22 cellular contexts compared by ENCODE assay signal in the genomic region with DNA sequence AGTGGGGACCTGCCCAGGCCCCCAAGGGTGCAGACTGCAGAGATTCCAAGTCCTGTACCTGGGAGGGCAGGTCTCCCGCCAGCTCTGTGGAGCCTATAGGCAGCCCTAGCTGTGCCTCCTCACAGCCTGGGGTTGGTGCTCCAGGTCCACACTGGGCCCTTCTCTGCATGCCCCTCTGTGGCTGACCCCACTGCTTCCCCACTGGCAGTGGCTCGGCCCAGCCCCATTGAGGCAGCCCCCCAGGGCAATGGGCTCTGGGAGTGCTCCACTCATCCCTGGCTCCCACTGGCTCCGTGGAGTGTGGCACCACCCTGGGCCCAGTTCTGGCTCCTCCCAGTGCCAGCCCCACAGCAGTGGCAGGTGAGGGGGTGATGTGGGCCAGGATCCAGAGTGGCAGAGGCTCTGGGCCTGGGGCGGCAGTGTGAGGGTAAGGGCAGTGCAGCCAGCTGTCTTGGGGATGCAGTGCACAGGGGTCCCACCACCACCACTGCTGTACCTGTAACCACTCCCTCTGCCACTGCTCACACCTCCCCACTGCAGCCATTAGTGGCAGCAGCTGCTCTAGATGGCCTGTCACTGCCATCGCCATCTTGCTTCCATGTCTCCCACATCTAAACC.
"Had no signal": no experiment of that assay in that cellular context is flagged by ENCODE, and none has a peak within 500 bp of the region (broad histone marks: within the 10 kb centered on the region; RNA-seq: fewer than 3 reads in every experiment).

No MANE protein-coding gene starts in this region.

- H3K4me1 ChIP-seq: Peyer's patch had no signal

- H3K36me3 ChIP-seq: Peyer's patch had no signal

- H3K27me3 Mint-ChIP-seq: activated CD8-positive, alpha-beta T cell treated with anti-CD3 and anti-CD28 coated beads for 36 hours; activated naive CD8-positive, alpha-beta T cell had no signal

- H3K27ac Mint-ChIP-seq: activated CD8-positive, alpha-beta T cell treated with anti-CD3 and anti-CD28 coated beads for 36 hours; activated naive CD4-positive, alpha-beta T cell treated with anti-CD3 and anti-CD28 coated beads for 36 hours; activated naive CD8-positive, alpha-beta T cell; activated T-helper 1 cell treated with anti-CD3 and anti-CD28 coated beads, Interleukin-12 subunit alpha, Interleukin-12 subunit beta, Interleukin-2, Interleukin-4 antibody, amounts not matched to agents 30 ng/mL and 10 ng/mL and 1 ng/mL, durations not matched to agents 14 hours and 24 hours and 36 hours; T-helper 1 cell treated with Interleukin-12 subunit alpha and Interleukin-12 subunit beta and Interleukin-4 antibody, amounts not matched to agents 30 μg/mL and 1 μg/mL, for 36 hours had no signal

- ATAC-seq: activated CD4-positive, CD25-positive, alpha-beta regulatory T cell treated with anti-CD3 and anti-CD28 coated beads, Interleukin-2, amount 50 U/mL, for 24 hours; activated CD8-positive, alpha-beta T cell treated with anti-CD3 and anti-CD28 coated beads for 36 hours had no signal

- H3K9me3 Mint-ChIP-seq: T-helper 1 cell treated with Interleukin-12 subunit alpha and Interleukin-12 subunit beta and Interleukin-4 antibody, amounts not matched to agents 30 μg/mL and 1 μg/mL, for 36 hours had no signal

- H3K4me3 Mint-ChIP-seq: activated CD8-positive, alpha-beta T cell treated with anti-CD3 and anti-CD28 coated beads for 36 hours; activated naive CD4-positive, alpha-beta T cell treated with anti-CD3 and anti-CD28 coated beads for 36 hours; activated naive CD8-positive, alpha-beta T cell; activated T-helper 1 cell treated with anti-CD3 and anti-CD28 coated beads, Interleukin-12 subunit alpha, Interleukin-12 subunit beta, Interleukin-2, Interleukin-4 antibody, amounts not matched to agents 30 ng/mL and 10 ng/mL and 1 ng/mL, durations not matched to agents 14 hours and 24 hours and 36 hours; T-helper 1 cell treated with Interleukin-12 subunit alpha and Interleukin-12 subunit beta and Interleukin-4 antibody, amounts not matched to agents 30 μg/mL and 1 μg/mL, for 36 hours had no signal

- DNase-seq: activated CD4-positive, alpha-beta T cell treated with anti-CD3 and anti-CD28 coated beads for 4 hours; activated CD8-positive, alpha-beta memory T cell treated with anti-CD3 and anti-CD28 coated beads, Interleukin-2, amount 50 U/mL, for 48 hours; activated CD8-positive, alpha-beta T cell treated with anti-CD3 and anti-CD28 coated beads for 36 hours; activated effector memory CD4-positive, alpha-beta T cell treated with Interleukin-2 at 50 U/mL for 16 hours; activated naive CD4-positive, alpha-beta T cell treated with anti-CD3 and anti-CD28 coated beads for 36 hours; activated T-cell treated with anti-CD3 and anti-CD28 coated beads, Interleukin-2, amount 50 U/mL, for 1 hour; amygdala; NCI-H1092; NCI-H1417; NCI-H1930; NCI-H2171; NCI-H2227 treated with DMSO at 0.1 percent for 48 hours; NCI-H526 treated with DMSO at 0.1 percent for 48 hours; NK-92 treated with Interleukin-12 subunit alpha and Interleukin-12 subunit beta, amount 100 ng/mL, for 24 hours; Peyer's patch; SHP77 treated with DMSO at 0.1 percent for 48 hours had no signal

- H3K4me3 ChIP-seq: Peyer's patch had no signal

- H3K27ac ChIP-seq: KMS-11, Peyer's patch, RWPE1 had no signal

- H3K36me3 Mint-ChIP-seq: activated naive CD8-positive, alpha-beta T cell had no signal

- H3K27me3 ChIP-seq: Peyer's patch had no signal
